ENCODE assay signal across 8 cellular contexts in the genomic region with DNA sequence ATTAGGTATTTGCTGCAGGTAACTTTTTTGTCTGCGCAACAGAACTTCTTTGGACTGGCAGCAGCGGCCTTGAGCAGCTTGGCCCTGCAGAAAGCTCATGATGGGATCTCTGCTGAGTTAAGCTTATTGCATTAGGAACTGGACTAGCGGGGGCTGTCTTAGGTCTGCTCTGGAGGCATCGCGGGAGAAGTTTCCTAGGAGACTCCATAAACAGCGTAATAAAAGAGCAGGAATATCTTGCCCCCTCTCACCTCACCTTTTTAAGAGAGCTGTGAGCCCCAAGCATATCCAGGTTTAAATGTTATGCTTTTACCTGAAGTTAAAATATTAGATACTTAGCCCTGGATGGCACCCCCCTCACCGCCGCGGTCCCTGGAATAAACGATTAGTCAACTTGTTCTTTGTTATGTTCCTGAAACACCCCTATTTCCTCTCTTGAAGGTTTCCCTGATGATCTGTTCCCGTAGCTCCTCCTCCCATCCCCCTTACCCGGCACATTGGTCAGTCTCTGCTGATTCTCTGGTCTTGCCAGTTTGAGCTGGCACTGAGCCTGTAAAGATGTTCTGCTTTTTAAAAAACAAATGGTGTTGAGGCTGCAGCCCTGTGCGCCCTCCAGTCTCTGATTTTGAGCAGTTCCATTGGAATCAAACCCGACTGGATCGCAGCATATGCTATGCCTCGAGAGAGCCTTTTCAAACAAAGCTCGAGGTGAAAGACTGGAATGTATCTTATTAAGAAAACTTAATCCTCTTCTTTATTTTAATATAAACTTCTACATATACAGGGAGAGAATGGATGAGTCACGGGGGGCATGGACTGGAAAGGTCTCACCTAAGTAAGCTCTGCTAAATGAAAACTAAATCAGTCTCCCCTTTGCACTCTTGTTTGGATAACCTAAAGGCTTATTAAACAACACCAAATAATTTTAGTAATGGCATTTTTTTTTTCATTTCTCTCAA. TPM values are rescaled to one million over a fixed set of nuclear protein-coding genes. Genes with fewer than 3 reads are reported as not detected.
DNase-seq lines count a peak whose midpoint lies in the region; ATAC-seq and TF ChIP-seq lines count a peak whose summit lies in the region.

No MANE protein-coding gene starts in this region.

- H3K36me3 ChIP-seq in SJSA1 (peaks cover 26% of the 10 kb centered on the region), ectodermal cell (ENCODE audit: control insufficient read depth, insufficient read depth, low read length) (no peaks in the 10 kb centered on the region), thymus (ENCODE audit: control insufficient read depth, insufficient read depth) (peaks cover 5% of the 10 kb centered on the region)

- H3K4me1 Mint-ChIP-seq in HFFc6 (ENCODE audit: low read depth) (peaks cover 37% of the 10 kb centered on the region), memory B cell (peaks cover 46% of the 10 kb centered on the region)

- 43 to 46% methylated on average over 17 to 18 of the region's 18 CpGs for WGBS in ectodermal cell, 2 experiments
- 10% methylated on average over 18 of the region's 18 CpGs for WGBS in thymus

- DNase-seq in C1 segment of cervical spinal cord (lab: John Stamatoyannopoulos, UW) (peak in 12 of 14 donors; percentile 25 to 74 (median 46)), HFFc6 (peak; percentile 76), SJSA1 (ENCODE audit: low read depth in 1 of 2, low spot score in 2 of 2) (peak; percentile 60 to 73), memory B cell (ENCODE audit: low spot score in 2 of 2) (no peak), NCI-H187 treated with DMSO at 0.1 percent for 48 hours (lab: John Stamatoyannopoulos, UW) (no peak)

- no peaks in the 10 kb centered on the region; the same call in 1 of the 2 replicates for H3K27me3 Mint-ChIP-seq in HFFc6 (ENCODE audit: insufficient read depth)
- no peaks in the 10 kb centered on the region for H3K27me3 Mint-ChIP-seq in memory B cell

- H3K27ac ChIP-seq in SJSA1, result no peak overlapping the region
- H3K27ac ChIP-seq in ectodermal cell (ENCODE audit: insufficient read depth, low read depth, low read length, poor library complexity, severe bottlenecking), result no peak overlapping the region
- H3K27ac ChIP-seq in thymus (ENCODE audit: low read depth), result peak overlapping the region; percentile 94

- peak overlapping the region; percentile 91 for H3K4me3 Mint-ChIP-seq in HFFc6
- H3K4me3 Mint-ChIP-seq in memory B cell, result peak overlapping the region; percentile 93

- H3K27ac Mint-ChIP-seq in HFFc6 (peak overlapping the region; percentile 88), memory B cell (peak overlapping the region; percentile 84)

- H3K36me3 Mint-ChIP-seq in HFFc6 (ENCODE audit: low read depth) (peaks cover 7% of the 10 kb centered on the region; the same call in 1 of the 2 replicates), memory B cell (peaks cover under 1% of the 10 kb centered on the region)

- no peaks in the 10 kb centered on the region for H3K9me3 Mint-ChIP-seq in HFFc6
- no peaks in the 10 kb centered on the region for H3K9me3 Mint-ChIP-seq in memory B cell

- no peak for TF ChIP-seq CTCF in HFFc6 (IDR thresholded peaks at IDR 0.05)

- H3K4me1 ChIP-seq in SJSA1 (replicated peaks) (peaks cover 61% of the 10 kb centered on the region), ectodermal cell (ENCODE audit: control insufficient read depth, insufficient read depth, low read length) (peaks cover 15% of the 10 kb centered on the region), thymus (ENCODE audit: control insufficient read depth, insufficient read depth, low read length) (peaks cover 23% of the 10 kb centered on the region)

- H3K4me3 ChIP-seq in SJSA1 (peak overlapping the region; percentile 74), ectodermal cell (ENCODE audit: insufficient read depth, low read depth, low read length) (peak overlapping the region; percentile 45), thymus (ENCODE audit: low read length) (peak overlapping the region; percentile 95)

- no peak for ATAC-seq in memory B cell (ENCODE audit: low read depth)
- no peak for ATAC-seq in HG03095 (IDR thresholded peaks at IDR 0.05; ENCODE audit: unreplicated experiment)

- H3K27me3 ChIP-seq in SJSA1 (replicated peaks), result no peaks in the 10 kb centered on the region
- peaks cover 42% of the 10 kb centered on the region for H3K27me3 ChIP-seq in ectodermal cell (ENCODE audit: control insufficient read depth, insufficient read depth, low read length, poor library complexity, severe bottlenecking)
- H3K27me3 ChIP-seq in thymus (ENCODE audit: control insufficient read depth, insufficient read depth), result no peaks in the 10 kb centered on the region

- H3K9me3 ChIP-seq in SJSA1 (replicated peaks), result no peaks in the 10 kb centered on the region
- no peaks in the 10 kb centered on the region for H3K9me3 ChIP-seq in ectodermal cell (ENCODE audit: control insufficient read depth, low read length)
- no peaks in the 10 kb centered on the region for H3K9me3 ChIP-seq in thymus (ENCODE audit: control insufficient read depth)

RNA-seq across cellular contexts. Expression of gene MLXIP, which starts 1.9 kb away (rescaled TPM):
- 10 to 100 TPM; 19.0 to 23.8 (median 21.7) TPM for total RNA-seq in HFFc6 (2021; fragmentation: NEBNext Ultra II Directional; extraction: Animal tissue kit (Norgen Biotek cat#: 25700))
- total RNA-seq in SJSA1 (2014; rRNA removed; shearing (Covaris generic)), result 11.1 and 13.5 TPM in 2 replicates
- 15.6 TPM for polyA plus RNA-seq in ectodermal cell (2013, experiment 1 of 4)
- polyA plus RNA-seq in ectodermal cell (2013, experiment 2 of 4), result 16.9 TPM
- 12.9 TPM for polyA plus RNA-seq in ectodermal cell (2013, experiment 3 of 4)
- polyA plus RNA-seq in ectodermal cell (2013, experiment 4 of 4), result 17.3 TPM
- 31.9 TPM for polyA plus RNA-seq in thymus

RNA-seq across cellular contexts. Expression of gene BCL7A, which starts 58.7 kb away (rescaled TPM):
- total RNA-seq in HFFc6 (2021; fragmentation: NEBNext Ultra II Directional; extraction: Animal tissue kit (Norgen Biotek cat#: 25700)), result 1 to 10 TPM; 2.6 to 3.8 (median 3.4) TPM
- 1.5 and 6.4 TPM in 2 replicates for total RNA-seq in SJSA1 (2014; rRNA removed; shearing (Covaris generic))
- 43.6 TPM for polyA plus RNA-seq in ectodermal cell (2013, experiment 1 of 4)
- polyA plus RNA-seq in ectodermal cell (2013, experiment 2 of 4), result 39.5 TPM
- 31.9 TPM for polyA plus RNA-seq in ectodermal cell (2013, experiment 3 of 4)
- 33.7 TPM for polyA plus RNA-seq in ectodermal cell (2013, experiment 4 of 4)
- polyA plus RNA-seq in thymus, result 5.5 TPM

Comparison
In these comparisons a context has a peak if more than half of its experiments do, and no peak if none do; other contexts are left out.
1. DNase-seq: peak in C1 segment of cervical spinal cord (12 of 14), HFFc6 (single experiment) and SJSA1 (2 of 2); none in memory B cell (0 of 2) and NCI-H187 treated with DMSO at 0.1 percent for 48 hours (single experiment).
2. H3K4me3 ChIP-seq: peak in every context shown above with its lines; median percentile 95 in thymus; 74 in SJSA1; 45 in ectodermal cell.